Comparison of ENCODE assay signal across 28 cellular contexts in genomic region chr5:2872676-2873075, GRCh38.
"Had no signal": no experiment of that assay in that cellular context is flagged by ENCODE, and none has a peak within 500 bp of the region (broad histone marks: within the 10 kb centered on the region; RNA-seq: fewer than 3 reads in every experiment).

No MANE protein-coding gene starts in this region.

- H3K9me3 Mint-ChIP-seq: neural progenitor cell had no signal

- H3K27ac Mint-ChIP-seq: immature natural killer cell; naive thymus-derived CD4-positive, alpha-beta T cell; nephron progenitor cell; neural progenitor cell; stimulated activated effector memory CD8-positive, alpha-beta T cell treated with anti-CD3 and anti-CD28 coated beads, Interleukin-12 subunit alpha, Interleukin-12 subunit beta, amount 100 ng/mL, for 72 hours; stimulated activated naive CD8-positive, alpha-beta T cell treated with anti-CD3 and anti-CD28 coated beads, Interleukin-15, Interleukin-2, amounts not matched to agents 100 ng/mL and 50 ng/mL, for 24 hours had no signal

- H3K27me3 Mint-ChIP-seq: naive thymus-derived CD4-positive, alpha-beta T cell; stimulated activated naive CD8-positive, alpha-beta T cell treated with anti-CD3 and anti-CD28 coated beads, Interleukin-15, Interleukin-2, amounts not matched to agents 100 ng/mL and 50 ng/mL, for 24 hours had no signal

- H3K27ac ChIP-seq: left ventricle myocardium inferior, neural progenitor cell, neutrophil, ovary, prostate gland, spleen, suprapubic skin, thoracic aorta, tibial artery, uterus had no signal

- H3K4me1 Mint-ChIP-seq: immature natural killer cell; naive thymus-derived CD4-positive, alpha-beta T cell; nephron progenitor cell; neural progenitor cell; stimulated activated effector memory CD8-positive, alpha-beta T cell treated with anti-CD3 and anti-CD28 coated beads, Interleukin-12 subunit alpha, Interleukin-12 subunit beta, amount 100 ng/mL, for 72 hours had no signal

- H3K4me2 ChIP-seq: neural progenitor cell had no signal

- H3K4me1 ChIP-seq: left ventricle myocardium inferior, neural progenitor cell, prostate gland, spleen, suprapubic skin, tibial artery, uterus had no signal

- H3K4me3 ChIP-seq: left ventricle myocardium inferior, lung, mucosa of descending colon, neural progenitor cell, ovary, prostate gland, spleen, suprapubic skin, thoracic aorta, tibial artery, uterus had no signal

- H3K27me3 ChIP-seq: neural progenitor cell, neutrophil, ovary, spleen, tibial artery, uterus had no signal

- H2AFZ ChIP-seq: neural progenitor cell had no signal

- H3K36me3 Mint-ChIP-seq: immature natural killer cell; neural progenitor cell; stimulated activated effector memory CD8-positive, alpha-beta T cell treated with anti-CD3 and anti-CD28 coated beads, Interleukin-12 subunit alpha, Interleukin-12 subunit beta, amount 100 ng/mL, for 72 hours had no signal

- DNase-seq: hypothalamus; immature natural killer cell; left ventricle myocardium inferior; mesendoderm; midbrain; mucosa of descending colon; naive thymus-derived CD4-positive, alpha-beta T cell; nephron progenitor cell; occipital lobe; ovary; retina; right cardiac atrium; small intestine; spleen; stimulated activated CD4-positive, alpha-beta T cell treated with anti-CD3 and anti-CD28 coated beads, Interleukin-4, amount 100 ng/mL, for 24 hours; stimulated activated naive CD4-positive, alpha-beta T cell; tibial artery; trophoblast cell; uterus had no signal

- H3K36me3 ChIP-seq: left ventricle myocardium inferior, neural progenitor cell, neutrophil, ovary, prostate gland, spleen, suprapubic skin, thoracic aorta, tibial artery, uterus had no signal

- H3K4me3 Mint-ChIP-seq: immature natural killer cell; naive thymus-derived CD4-positive, alpha-beta T cell; nephron progenitor cell; neural progenitor cell; stimulated activated effector memory CD8-positive, alpha-beta T cell treated with anti-CD3 and anti-CD28 coated beads, Interleukin-12 subunit alpha, Interleukin-12 subunit beta, amount 100 ng/mL, for 72 hours; stimulated activated naive CD8-positive, alpha-beta T cell treated with anti-CD3 and anti-CD28 coated beads, Interleukin-15, Interleukin-2, amounts not matched to agents 100 ng/mL and 50 ng/mL, for 24 hours had no signal

- ATAC-seq: mucosa of descending colon; naive thymus-derived CD4-positive, alpha-beta T cell; right cardiac atrium; sciatic nerve; stimulated activated effector memory CD8-positive, alpha-beta T cell treated with anti-CD3 and anti-CD28 coated beads, Interleukin-12 subunit alpha, Interleukin-12 subunit beta, amount 100 ng/mL, for 72 hours had no signal
